8 cellular contexts compared by ENCODE assay signal in genomic region chr17:45052052-45052772, GRCh38. TPM values are rescaled to one million over a fixed set of nuclear protein-coding genes. Genes with fewer than 3 reads are reported as not detected.
DNase-seq lines count a peak whose midpoint lies in the region; ATAC-seq and TF ChIP-seq lines count a peak whose summit lies in the region.

No MANE protein-coding gene starts in this region.

- TF ChIP-seq CTCF in ascending aorta (IDR thresholded peaks at IDR 0.05) (no peak), smooth muscle cell (IDR thresholded peaks at IDR 0.05; ENCODE audit: borderline replicate concordance, insufficient read depth, poor library complexity, severe bottlenecking) (no peak)

- H3K4me1 ChIP-seq in ascending aorta (peaks cover 8 to 17% of the 10 kb centered on the region in 2 donors), iPS-18a (ENCODE audit: control insufficient read depth, low read depth, low read length) (peaks cover 4% of the 10 kb centered on the region), smooth muscle cell (ENCODE audit: low read depth) (peaks cover 4% of the 10 kb centered on the region)

- H3K4me3 ChIP-seq in ascending aorta (peak overlapping the region; percentile 55 to 63), iPS-18a (ENCODE audit: low read length) (peak overlapping the region; percentile 67), smooth muscle cell (peak overlapping the region; percentile 59)

- H3K27ac ChIP-seq in KOPT-K1 (ENCODE audit: low read depth, low read length, poor library complexity, severe bottlenecking) (peak overlapping the region; percentile 60), ascending aorta (peak overlapping the region; percentile 72 to 85), iPS-18a (ENCODE audit: low read length) (no peak overlapping the region), smooth muscle cell (ENCODE audit: low read depth) (no peak overlapping the region)

- WGBS in smooth muscle cell (ENCODE audit: low lambda C conversion rate) = 26% methylated on average over 19 of the region's 36 CpGs

- H3K36me3 ChIP-seq in KOPT-K1 (ENCODE audit: insufficient read depth, low read length) (peaks cover 13% of the 10 kb centered on the region), ascending aorta (no peaks in the 10 kb centered on the region), iPS-18a (ENCODE audit: control insufficient read depth, low read depth, low read length) (no peaks in the 10 kb centered on the region), smooth muscle cell (ENCODE audit: low read depth) (no peaks in the 10 kb centered on the region)

- intact Hi-C loops in ascending aorta (cut with DNase I) = no loop called here

- DNase-seq in COR-L47 (lab: John Stamatoyannopoulos, UW) = peak; percentile 36
- peak; percentile 54 for DNase-seq in SK-N-DZ (ENCODE audit: low spot score)
- peak in 1 of 2 donors; percentile 71 for DNase-seq in ascending aorta (ENCODE audit: low spot score in 2 of 2)
- DNase-seq in smooth muscle cell (lab: John Stamatoyannopoulos, UW; ENCODE audit: unreplicated experiment) = no peak
- no peak for DNase-seq in GDM1 (lab: John Stamatoyannopoulos, UW)

- peak overlapping the region; percentile 82 for H3K4me2 ChIP-seq in smooth muscle cell

- peak overlapping the region; percentile 55 for H2AFZ ChIP-seq in smooth muscle cell (ENCODE audit: low read depth)

- H3K9me3 ChIP-seq in KOPT-K1 (ENCODE audit: insufficient read depth, low read length, poor library complexity, severe bottlenecking) (no peaks in the 10 kb centered on the region), ascending aorta (no peaks in the 10 kb centered on the region), iPS-18a (ENCODE audit: control insufficient read depth, low read depth, low read length) (no peaks in the 10 kb centered on the region), smooth muscle cell (replicated peaks; ENCODE audit: low read depth) (no peaks in the 10 kb centered on the region)

- peaks cover 14% of the 10 kb centered on the region for H3F3A ChIP-seq in smooth muscle cell (ENCODE audit: low read depth)

- no peak for ATAC-seq in GM18868 (IDR thresholded peaks at IDR 0.05; ENCODE audit: unreplicated experiment)

- H3K79me2 ChIP-seq in smooth muscle cell (ENCODE audit: low read depth) = peaks cover 35% of the 10 kb centered on the region

- H3K9ac ChIP-seq in iPS-18a (ENCODE audit: low read length) (peak overlapping the region; percentile 69), smooth muscle cell (ENCODE audit: low read depth) (peak overlapping the region; percentile 26)

- H4K20me1 ChIP-seq in smooth muscle cell (ENCODE audit: low read depth) = peaks cover 3% of the 10 kb centered on the region

- H3K27me3 ChIP-seq in ascending aorta (no peaks in the 10 kb centered on the region), iPS-18a (ENCODE audit: control insufficient read depth, insufficient read depth, low read length) (no peaks in the 10 kb centered on the region), smooth muscle cell (ENCODE audit: low read depth) (no peaks in the 10 kb centered on the region)

RNA-seq across cellular contexts. Expression of gene DCAKD, which starts 0.8 kb away (rescaled TPM):
- polyA plus RNA-seq in SK-N-DZ (2014; cell fraction: cytosol; rRNA removed) = 92.0 and 101 TPM in 2 replicates
- 33.9 and 41.3 TPM in 2 replicates for polyA plus RNA-seq in SK-N-DZ (2014; cell fraction: nucleus; rRNA removed)
- 5.0 TPM for total RNA-seq in ascending aorta
- 24.3 and 42.3 TPM in 2 replicates for total RNA-seq in smooth muscle cell
- 25.7 and 28.4 TPM in 2 replicates for polyA plus RNA-seq in smooth muscle cell

RNA-seq across cellular contexts. Expression of gene NMT1, which starts 8.9 kb away (rescaled TPM):
- 85.8 and 99.3 TPM in 2 replicates for polyA plus RNA-seq in SK-N-DZ (2014; cell fraction: cytosol; rRNA removed)
- 81.4 and 99.2 TPM in 2 replicates for polyA plus RNA-seq in SK-N-DZ (2014; cell fraction: nucleus; rRNA removed)
- total RNA-seq in ascending aorta = 89.7 TPM
- 78.7 and 87.6 TPM in 2 replicates for total RNA-seq in smooth muscle cell
- polyA plus RNA-seq in smooth muscle cell = 105 and 148 TPM in 2 replicates

Comparison
In these comparisons a context has a peak if more than half of its experiments do, and no peak if none do; other contexts are left out.
1. DNase-seq: peak in COR-L47 (single experiment) and SK-N-DZ (single experiment); none in smooth muscle cell (single experiment) and GDM1 (single experiment).
2. H3K27ac ChIP-seq: peak in KOPT-K1 (single experiment) and ascending aorta (2 of 2); none in iPS-18a (single experiment) and smooth muscle cell (single experiment).
3. Peak in every context shown above with its lines, with median percentiles within 50 percentile points of each other: H3K4me3 ChIP-seq.